In genomic region chr16:56094231-56094630, GRCh38 we compare ENCODE assay signal across 12 cellular contexts.
A peak's percentile ranks its signal among the peaks of the same experiment; 100 is the strongest.
DNase-seq lines count a peak whose midpoint lies in the region; ATAC-seq lines count a peak whose summit lies in the region.
"Had no signal": no experiment of that assay in that cellular context is flagged by ENCODE, and none has a peak within 500 bp of the region (broad histone marks: within the 10 kb centered on the region; RNA-seq: fewer than 3 reads in every experiment).

No MANE protein-coding gene starts in this region.

- no peak for ATAC-seq in HG03342 (IDR thresholded peaks at IDR 0.05; ENCODE audit: unreplicated experiment)
- ATAC-seq in HG03139 (IDR thresholded peaks at IDR 0.05; ENCODE audit: unreplicated experiment): no peak
- ATAC-seq: K562 had no signal

- DNase-seq in NCI-H2171 treated with DMSO at 0.1 percent for 48 hours (lab: John Stamatoyannopoulos, UW): peak; percentile 44
- DNase-seq in NCI-H2171 (lab: John Stamatoyannopoulos, UW): no peak
- DNase-seq in SK-N-DZ (ENCODE audit: low spot score): peak; percentile 29
- DNase-seq in islet precursor cell: peak; percentile 65
- no peak for DNase-seq in 8988T
- DNase-seq: ACHN; CD4-positive, CD25-positive, alpha-beta regulatory T cell; DMS79; GM23248 had no signal

Comparison
In these comparisons a context has a peak if more than half of its experiments do, and no peak if none do; other contexts are left out.
1. DNase-seq: peak in NCI-H2171 treated with DMSO at 0.1 percent for 48 hours (single experiment), SK-N-DZ (single experiment) and islet precursor cell (single experiment); none in NCI-H2171 (single experiment) and 8988T (single experiment).